In genomic region chr10:88831709-88832108, GRCh38 we compare ENCODE assay signal across 16 cellular contexts. TPM values are rescaled to one million over a fixed set of nuclear protein-coding genes. Genes with fewer than 3 reads are reported as not detected.
A peak's percentile ranks its signal among the peaks of the same experiment; 100 is the strongest.
DNase-seq lines count a peak whose midpoint lies in the region; ATAC-seq lines count a peak whose summit lies in the region.
"Had no signal": no experiment of that assay in that cellular context is flagged by ENCODE, and none has a peak within 500 bp of the region (broad histone marks: within the 10 kb centered on the region; RNA-seq: fewer than 3 reads in every experiment).

No MANE protein-coding gene starts in this region.

- no peak for ATAC-seq in HG02798 (IDR thresholded peaks at IDR 0.05; ENCODE audit: poor library complexity, unreplicated experiment)
- no peak for ATAC-seq in GM21528 (IDR thresholded peaks at IDR 0.05; ENCODE audit: low FRiP score, unreplicated experiment)
- ATAC-seq in GM18867 (IDR thresholded peaks at IDR 0.05; ENCODE audit: unreplicated experiment) = no peak

- H3K9me3 Mint-ChIP-seq in activated CD4-positive, alpha-beta T cell treated with anti-CD3 and anti-CD28 coated beads, Interleukin-2, amount 10 ng/mL, durations not matched to agents 7 days and 5 days = peaks cover 12% of the 10 kb centered on the region

- no peak overlapping the region for H3K4me3 Mint-ChIP-seq in activated CD4-positive, alpha-beta T cell treated with anti-CD3 and anti-CD28 coated beads, Interleukin-2, amount 10 ng/mL, durations not matched to agents 7 days and 5 days

- peak; percentile 95 for DNase-seq in Jurkat, Clone E6-1 (ENCODE audit: low read depth, low spot score)
- DNase-seq in activated CD4-positive, alpha-beta T cell treated with anti-CD3 and anti-CD28 coated beads, Interleukin-2, amount 10 ng/mL, durations not matched to agents 7 days and 5 days = peak; percentile 62
- DNase-seq in activated naive CD4-positive, alpha-beta T cell treated with anti-CD3 and anti-CD28 coated beads, Interleukin-2, amount 50 U/mL, for 16 hours = peak; percentile 16
- peak; percentile 55 for DNase-seq in stimulated activated CD4-positive, alpha-beta T cell treated with anti-CD3 and anti-CD28 coated beads, Interleukin-15, amount 100 ng/mL, for 24 hours
- DNase-seq in dermis blood vessel endothelial cell = no peak
- DNase-seq: cerebellar nuclear complex, MG63, NCI-H774, SHP77 treated with DMSO at 0.1 percent for 48 hours had no signal

- CTCF ChIA-PET in activated CD4-positive, alpha-beta T cell treated with anti-CD3 and anti-CD28 coated beads, Interleukin-2, amount 10 ng/mL, durations not matched to agents 7 days and 5 days (lab: Charles Lee) = interaction anchor here (0.6 to 2.6 kb wide), 4 partner anchors 83 to 159 kb away, joined by 3 to 11 read pairs (median 3); partner anchors contain the start of gene FAS

- H3K4me3 ChIP-seq in Jurkat, Clone E6-1 (ENCODE audit: low read length) = peak overlapping the region; percentile 33
- H3K4me3 ChIP-seq: MG63, right atrium auricular region, vagina had no signal

- peaks cover 60% of the 10 kb centered on the region for H3K4me1 Mint-ChIP-seq in activated CD4-positive, alpha-beta T cell treated with anti-CD3 and anti-CD28 coated beads, Interleukin-2, amount 10 ng/mL, durations not matched to agents 7 days and 5 days

- no peaks in the 10 kb centered on the region for H3K27me3 Mint-ChIP-seq in activated CD4-positive, alpha-beta T cell treated with anti-CD3 and anti-CD28 coated beads, Interleukin-2, amount 10 ng/mL, durations not matched to agents 7 days and 5 days

- peaks cover 15% of the 10 kb centered on the region for H3K36me3 Mint-ChIP-seq in activated CD4-positive, alpha-beta T cell treated with anti-CD3 and anti-CD28 coated beads, Interleukin-2, amount 10 ng/mL, durations not matched to agents 7 days and 5 days (ENCODE audit: low read depth)

- POLR2A ChIA-PET in activated CD4-positive, alpha-beta T cell treated with anti-CD3 and anti-CD28 coated beads, Interleukin-2, amount 10 ng/mL, durations not matched to agents 7 days and 5 days (lab: Charles Lee) = no interaction called here

- peak overlapping the region; percentile 7 for H3K27ac Mint-ChIP-seq in activated CD4-positive, alpha-beta T cell treated with anti-CD3 and anti-CD28 coated beads, Interleukin-2, amount 10 ng/mL, durations not matched to agents 7 days and 5 days

RNA-seq across cellular contexts. Expression of gene ANKRD22, which starts 19.9 kb away (rescaled TPM):
- polyA plus RNA-seq in Jurkat, Clone E6-1 (2012; ENCODE audit: insufficient read depth, insufficient read length) = 1.3 TPM
- total RNA-seq in activated CD4-positive, alpha-beta T cell treated with anti-CD3 and anti-CD28 coated beads, Interleukin-2, amount 10 ng/mL, durations not matched to agents 7 days and 5 days = under 1 TPM; 0.17 to 0.48 TPM
- total RNA-seq in dermis blood vessel endothelial cell = not detected in 2 replicates
- total RNA-seq: G401, right atrium auricular region had no signal
- polyA plus RNA-seq: fibroblast of lung had no signal

RNA-seq across cellular contexts. Expression of gene LIPM, which starts 29.2 kb away (rescaled TPM):
- not detected for polyA plus RNA-seq in Jurkat, Clone E6-1 (2012; ENCODE audit: insufficient read depth, insufficient read length)
- total RNA-seq in activated CD4-positive, alpha-beta T cell treated with anti-CD3 and anti-CD28 coated beads, Interleukin-2, amount 10 ng/mL, durations not matched to agents 7 days and 5 days = not detected
- total RNA-seq in dermis blood vessel endothelial cell = not detected in 2 replicates
- total RNA-seq: fibroblast of lung, G401, vagina had no signal
- polyA plus RNA-seq: fibroblast of lung had no signal

RNA-seq across cellular contexts. Expression of gene STAMBPL1, which starts 48.3 kb away (rescaled TPM):
- polyA plus RNA-seq in Jurkat, Clone E6-1 (2012; ENCODE audit: insufficient read depth, insufficient read length) = 45.7 TPM
- 10 to 100 TPM; 39.7 to 45.4 TPM for total RNA-seq in activated CD4-positive, alpha-beta T cell treated with anti-CD3 and anti-CD28 coated beads, Interleukin-2, amount 10 ng/mL, durations not matched to agents 7 days and 5 days
- 1.0 and 1.4 TPM in 2 replicates for total RNA-seq in dermis blood vessel endothelial cell
- total RNA-seq: G401 had no signal

Comparison
In these comparisons a context has a peak if more than half of its experiments do, and no peak if none do; other contexts are left out.
1. RNA of gene STAMBPL1, which starts 48.3 kb away (total RNA-seq): 39.7 to 45.4 TPM in activated CD4-positive, alpha-beta T cell treated with anti-CD3 and anti-CD28 coated beads, Interleukin-2, amount 10 ng/mL, durations not matched to agents 7 days and 5 days; 1.0 to 1.4 TPM in dermis blood vessel endothelial cell; every median in the first group is over 10 times any median in the second.